Comparison of ENCODE assay signal across 15 cellular contexts in the genomic region with DNA sequence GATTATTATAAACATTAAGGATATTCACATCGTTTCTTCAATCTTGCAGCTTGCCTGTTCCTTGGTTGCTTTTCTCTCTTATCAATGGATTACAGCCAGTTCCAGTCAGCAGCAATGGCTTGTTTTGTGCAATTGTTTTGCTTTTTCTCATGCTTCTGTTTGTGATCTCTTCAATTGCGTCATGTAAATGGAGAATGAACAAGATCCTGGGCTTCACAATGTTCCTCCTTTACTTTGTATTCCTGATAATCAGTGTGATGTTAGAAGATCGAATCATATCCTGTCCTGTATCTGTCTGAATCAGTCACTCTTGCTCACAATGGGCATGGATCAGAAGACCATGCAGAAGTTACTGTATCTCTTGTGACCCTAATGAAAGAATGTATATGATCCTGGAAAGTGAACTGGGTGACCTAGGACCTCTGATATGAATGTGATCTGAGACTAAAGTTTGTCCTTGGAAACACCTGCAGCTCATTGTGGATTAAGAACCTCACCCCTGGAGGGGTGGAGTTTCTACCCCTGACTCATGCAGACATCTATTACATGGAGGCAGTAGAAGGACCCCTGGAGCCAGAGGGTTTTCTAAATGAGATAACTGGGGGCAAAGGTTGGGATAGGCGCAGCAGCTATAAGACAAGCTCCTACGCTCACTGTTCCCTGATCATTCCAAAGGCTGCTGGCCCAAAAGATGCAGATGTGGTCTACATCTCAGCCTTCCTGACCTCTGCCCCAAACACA. TPM values are rescaled to one million over a fixed set of nuclear protein-coding genes. Genes with fewer than 3 reads are reported as not detected.
DNase-seq lines count a peak whose midpoint lies in the region; ATAC-seq, FAIRE-seq and TF ChIP-seq lines count a peak whose summit lies in the region.
"Had no signal": no experiment of that assay in that cellular context is flagged by ENCODE, and none has a peak within 500 bp of the region (broad histone marks: within the 10 kb centered on the region; RNA-seq: fewer than 3 reads in every experiment).

No MANE protein-coding gene starts in this region.

- POLR2A ChIA-PET in CD8-positive, alpha-beta T cell (lab: Charles Lee): interaction anchor here (1.2 kb wide), 1 partner anchor 179 kb away, joined by 3 read pairs; no protein-coding TSS in a partner anchor
- POLR2A ChIA-PET in PC-3 (lab: Charles Lee; ENCODE audit: unreplicated experiment): interaction anchor here (0.6 kb wide), 3 partner anchors 17 to 81 kb away, joined by 4 to 8 read pairs (median 7); no protein-coding TSS in a partner anchor

- H3K4me3 Mint-ChIP-seq in CD8-positive, alpha-beta T cell: no peak overlapping the region

- H3K36me3 ChIP-seq in CD8-positive, alpha-beta T cell (ENCODE audit: insufficient read depth, low read length): peaks cover 24% of the 10 kb centered on the region
- H3K36me3 ChIP-seq in body of pancreas (replicated peaks in 1 of 2; ENCODE audit: insufficient read depth in 1 of 2, low read depth in 2 of 2): peaks cover 0 to 21% of the 10 kb centered on the region in 2 donors
- no peaks in the 10 kb centered on the region for H3K36me3 ChIP-seq in PC-3 (ENCODE audit: low read depth, low read length)

- intact Hi-C loops in CD8-positive, alpha-beta T cell (cut with DNase I, micrococcal nuclease): no loop called here
- intact Hi-C loops in left colon (cut with DNase I, micrococcal nuclease) (no loop called here), body of pancreas (cut with DNase I) (no loop called here), PC-3 (cut with micrococcal nuclease) (no loop called here)

- no peak for TF ChIP-seq POLR2A in body of pancreas (IDR thresholded peaks at IDR 0.05)

- no peak for ATAC-seq in CD8-positive, alpha-beta T cell
- ATAC-seq in left colon (peak; percentile 58), body of pancreas (no peak), PC-3 (no peak)

- no peaks in the 10 kb centered on the region for H3K4me1 ChIP-seq in CD8-positive, alpha-beta T cell (ENCODE audit: insufficient read depth, low read length)
- H3K4me1 ChIP-seq in body of pancreas (no peaks in the 10 kb centered on the region), PC-3 (ENCODE audit: insufficient read depth, low read length) (peaks cover 33% of the 10 kb centered on the region)

- H3K9me3 Mint-ChIP-seq in CD8-positive, alpha-beta T cell: no peaks in the 10 kb centered on the region

- H3K36me3 Mint-ChIP-seq in CD8-positive, alpha-beta T cell: peaks cover 59% of the 10 kb centered on the region

- CTCF ChIA-PET in CD8-positive, alpha-beta T cell (lab: Charles Lee): interaction anchor here (0.6 to 2.0 kb wide), 3 partner anchors 9 to 222 kb away, joined by 4 to 9 read pairs (median 4); no protein-coding TSS in a partner anchor
- CTCF ChIA-PET in PC-3 (lab: Charles Lee): interaction anchor here (0.6 kb wide), 1 partner anchor 356 kb away, joined by 3 read pairs; no protein-coding TSS in a partner anchor

- no peak for DNase-seq in CD8-positive, alpha-beta T cell
- peak; percentile 13 for DNase-seq in RCC 7860 (ENCODE audit: low spot score)
- DNase-seq in dermis blood vessel endothelial cell: peak; percentile 60
- no peak for DNase-seq in left colon
- no peak for DNase-seq in retina
- DNase-seq in A172 (ENCODE audit: low spot score): no peak
- no peak for DNase-seq in body of pancreas
- no peak for DNase-seq in PC-3
- DNase-seq: activated CD8-positive, alpha-beta memory T cell treated with anti-CD3 and anti-CD28 coated beads, Interleukin-2, amount 50 U/mL, for 4 hours; amygdala; NCI-H146; NCI-H446 treated with DMSO at 0.1 percent for 48 hours; substantia nigra had no signal

- H4K20me1 ChIP-seq in PC-3 (ENCODE audit: low read length): no peaks in the 10 kb centered on the region
- H4K20me1 ChIP-seq: BLaER1 treated with 17β-estradiol and CSF1 and Interleukin-3, amounts not matched to agents 10 nM and 100 nM had no signal

- BruUV-seq in PC-3 (replicated peaks; lab: Mats Ljungman, UMichigan): no TSS peak

- H3K27me3 ChIP-seq in CD8-positive, alpha-beta T cell (ENCODE audit: insufficient read depth, low read length): no peaks in the 10 kb centered on the region
- H3K27me3 ChIP-seq in body of pancreas (no peaks in the 10 kb centered on the region), PC-3 (ENCODE audit: low read length) (no peaks in the 10 kb centered on the region)
- H3K27me3 ChIP-seq: BLaER1 treated with 17β-estradiol and CSF1 and Interleukin-3, amounts not matched to agents 10 nM and 100 nM had no signal

- H3K27me3 Mint-ChIP-seq in CD8-positive, alpha-beta T cell (ENCODE audit: low read depth): no peaks in the 10 kb centered on the region

- no peak for FAIRE-seq in RCC 7860 (lab: Jason Lieb, UNC)

- no peak overlapping the region for H3K4me2 ChIP-seq in PC-3 (ENCODE audit: low read length)
- H3K4me2 ChIP-seq: BLaER1 treated with 17β-estradiol and CSF1 and Interleukin-3, amounts not matched to agents 10 nM and 100 nM had no signal

- WGBS in body of pancreas, 2 donors: 87 to 98% methylated on average over 5 of the region's 5 CpGs

- H3K27ac Mint-ChIP-seq in CD8-positive, alpha-beta T cell: peak overlapping the region; percentile 12

- no peak overlapping the region for H3K27ac ChIP-seq in CD8-positive, alpha-beta T cell (ENCODE audit: low read depth, low read length)
- H3K27ac ChIP-seq in body of pancreas: no peak overlapping the region
- no peak overlapping the region for H3K27ac ChIP-seq in PC-3 (ENCODE audit: low read length)
- H3K27ac ChIP-seq: BLaER1 treated with 17β-estradiol and CSF1 and Interleukin-3, amounts not matched to agents 10 nM and 100 nM; VCaP had no signal

- H3K4me1 Mint-ChIP-seq in CD8-positive, alpha-beta T cell (ENCODE audit: low read depth): peaks cover 4% of the 10 kb centered on the region

- H3K9ac ChIP-seq in PC-3 (ENCODE audit: low read length): no peak overlapping the region
- H3K9ac ChIP-seq: BLaER1 treated with 17β-estradiol and CSF1 and Interleukin-3, amounts not matched to agents 10 nM and 100 nM had no signal

- H3K9me2 ChIP-seq in PC-3 (replicated peaks; ENCODE audit: low read length): no peaks in the 10 kb centered on the region

- H3F3A ChIP-seq in PC-3 (ENCODE audit: low read length, unreplicated experiment): peaks cover 4% of the 10 kb centered on the region

- no peaks in the 10 kb centered on the region for H3K9me3 ChIP-seq in CD8-positive, alpha-beta T cell (ENCODE audit: low read length)
- H3K9me3 ChIP-seq in body of pancreas: no peaks in the 10 kb centered on the region
- H3K9me3 ChIP-seq in PC-3 (ENCODE audit: low read length): no peaks in the 10 kb centered on the region
- H3K9me3 ChIP-seq: BLaER1 treated with 17β-estradiol and CSF1 and Interleukin-3, amounts not matched to agents 10 nM and 100 nM had no signal

- no peak overlapping the region for H3K4me3 ChIP-seq in CD8-positive, alpha-beta T cell (ENCODE audit: low read depth, low read length)
- H3K4me3 ChIP-seq in body of pancreas: no peak overlapping the region
- no peak overlapping the region for H3K4me3 ChIP-seq in PC-3 (ENCODE audit: low read length)
- H3K4me3 ChIP-seq: BLaER1 treated with 17β-estradiol and CSF1 and Interleukin-3, amounts not matched to agents 10 nM and 100 nM had no signal

- H3K79me2 ChIP-seq in PC-3 (ENCODE audit: low read length): no peaks in the 10 kb centered on the region

- H2AFZ ChIP-seq in PC-3 (ENCODE audit: low read length): no peak overlapping the region

- no peak for TF ChIP-seq CTCF in CD8-positive, alpha-beta T cell (IDR thresholded peaks at IDR 0.05)
- TF ChIP-seq CTCF in body of pancreas (IDR thresholded peaks at IDR 0.05) (no peak), PC-3 (conservative IDR thresholded peaks at IDR 0.05; ENCODE audit: low read depth, low read length) (no peak)

RNA-seq across cellular contexts. Expression of gene SLC24A1, which starts 32.2 kb away (rescaled TPM):
- 1 to 10 TPM; 1.3 to 1.5 TPM for total RNA-seq in CD8-positive, alpha-beta T cell
- 5.3 and 20.5 TPM in 2 replicates for total RNA-seq in dermis blood vessel endothelial cell
- total RNA-seq in left colon: 1 to 10 TPM; 6.8 to 8.9 TPM
- total RNA-seq in A172 (2014; rRNA removed; shearing (Covaris generic)): 4.2 and 7.2 TPM in 2 replicates
- 1 to 10 TPM; 3.6 to 9.6 TPM for total RNA-seq in body of pancreas
- 3.0 and 3.3 TPM in 2 replicates for total RNA-seq in PC-3 (2014; rRNA removed)

RNA-seq across cellular contexts. Expression of gene INTS14, which starts 43.0 kb away (rescaled TPM):
- 10 to 100 TPM; 26.7 to 28.6 TPM for total RNA-seq in CD8-positive, alpha-beta T cell
- total RNA-seq in dermis blood vessel endothelial cell (42.9 and 48.4 TPM in 2 replicates), left colon (10 to 100 TPM; 33.1 to 38.4 TPM), body of pancreas (10 to 100 TPM; 26.0 to 28.3 TPM), PC-3 (2014; rRNA removed) (19.5 and 23.8 TPM in 2 replicates)
- total RNA-seq in A172 (2014; rRNA removed; shearing (Covaris generic)): 41.0 and 46.7 TPM in 2 replicates

Comparison
In these comparisons a context has a peak if more than half of its experiments do, and no peak if none do; other contexts are left out.
1. DNase-seq: peak in RCC 7860 (single experiment) and dermis blood vessel endothelial cell (single experiment); none in CD8-positive, alpha-beta T cell (0 of 7), left colon (0 of 2), retina (single experiment), A172 (single experiment), body of pancreas (0 of 4) and PC-3 (single experiment).